ENCODE assay signal across 31 cellular contexts in genomic region chr19:55689366-55690108, GRCh38. TPM values are rescaled to one million over a fixed set of nuclear protein-coding genes. Genes with fewer than 3 reads are reported as not detected.
DNase-seq lines count a peak whose midpoint lies in the region; ATAC-seq, FAIRE-seq and TF ChIP-seq lines count a peak whose summit lies in the region.
"Had no signal": no experiment of that assay in that cellular context is flagged by ENCODE, and none has a peak within 500 bp of the region (broad histone marks: within the 10 kb centered on the region; RNA-seq: fewer than 3 reads in every experiment).

No MANE protein-coding gene starts in this region.

- intact Hi-C loops in K562 (cut with micrococcal nuclease), result no loop called here
- intact Hi-C loops in mucosa of descending colon (cut with DNase I, micrococcal nuclease), result no loop called here
- intact Hi-C loops in testis (cut with DNase I; ENCODE audit: low total_unique reads), result no loop called here

- H3K9ac ChIP-seq in K562 (ENCODE audit: insufficient read depth in 1 of 2, low read depth in 2 of 2, low read length in 2 of 2), result peak overlapping the region in 1 of 2 experiments; percentile 45; a peak in 1 of 4 replicates

- FAIRE-seq in K562 (lab: Jason Lieb, UNC), result no peak
- FAIRE-seq: kidney had no signal

- no peak overlapping the region for H2AFZ ChIP-seq in K562 (ENCODE audit: low read depth, low read length)

- peaks cover 32% of the 10 kb centered on the region for H4K20me1 ChIP-seq in K562 (replicated peaks; ENCODE audit: control insufficient read depth, insufficient read depth, low read length)

- H3K27ac ChIP-seq in K562 (ENCODE audit: extremely low read depth, low read depth, low read length) (no peak overlapping the region), testis (peak overlapping the region; percentile 10 to 56)
- H3K27ac ChIP-seq: adrenal gland, brain microvascular endothelial cell, epithelial cell of prostate, VCaP had no signal

- H3K4me2 ChIP-seq in K562 (ENCODE audit: insufficient read depth, low read length), result no peak overlapping the region

- no peaks in the 10 kb centered on the region for H3K27me3 ChIP-seq in K562 (ENCODE audit: control insufficient read depth in 2 of 2, insufficient read depth in 2 of 2, low read length in 2 of 2)
- no peaks in the 10 kb centered on the region for H3K27me3 ChIP-seq in testis
- H3K27me3 ChIP-seq in MG63, result no peaks in the 10 kb centered on the region
- H3K27me3 ChIP-seq: adrenal gland, brain microvascular endothelial cell had no signal

- no peak for TF ChIP-seq RAD21 in K562 (CRISPR knock-in tag; conservative IDR thresholded peaks at IDR 0.05 in 1 of 2, IDR thresholded peaks at IDR 0.05 in 1 of 2)

- TF ChIP-seq CTCF in K562 (IDR thresholded peaks at IDR 0.05 in 2 of 3, conservative IDR thresholded peaks at IDR 0.05 in 1 of 3; ENCODE audit: insufficient read depth in 2 of 3, low read depth in 1 of 3, low read length in 3 of 3) (no peak), mucosa of descending colon (IDR thresholded peaks at IDR 0.05) (no peak), testis (IDR thresholded peaks at IDR 0.05) (no peak)

- CTCF ChIA-PET in K562 (lab: Yijun Ruan, JAX; ENCODE audit: low intra/inter-chr PET ratio), result no interaction called here

- peak; percentile 59 for DNase-seq in activated effector memory CD4-positive, alpha-beta T cell treated with anti-CD3 and anti-CD28 coated beads, Interleukin-2, amount 50 U/mL, for 16 hours
- no peak for DNase-seq in activated effector memory CD4-positive, alpha-beta T cell treated with Interleukin-2 at 50 U/mL for 16 hours
- DNase-seq in K562 (ENCODE audit: extremely low read depth in 1 of 4, low spot score in 3 of 4), result no peak
- peak in 2 of 3 donors; percentile 51 to 53 for DNase-seq in mucosa of descending colon
- no peak for DNase-seq in testis
- no peak for DNase-seq in MG63
- DNase-seq: activated CD4-positive, alpha-beta T cell treated with anti-CD3 and anti-CD28 coated beads for 4 hours; activated naive CD4-positive, alpha-beta T cell; activated T-cell treated with anti-CD3 and anti-CD28 coated beads for 4 hours; brain microvascular endothelial cell; CD8-positive, alpha-beta T cell; DMS 273 treated with DMSO at 0.1 percent for 48 hours; effector CD8-positive, alpha-beta T cell; IMR-90; mesenchymal stem cell; NCI-H1092 treated with DMSO at 0.1 percent for 48 hours; NCI-H524 treated with DMSO at 0.1 percent for 48 hours; NK-92 treated with Interleukin-12 subunit alpha and Interleukin-12 subunit beta, amount 100 ng/mL, for 24 hours; PC-3; SHP77 treated with DMSO at 0.1 percent for 48 hours had no signal

- H3K79me2 ChIP-seq in K562 (ENCODE audit: control insufficient read depth, insufficient read depth, low read length), result peaks cover 9% of the 10 kb centered on the region; the same call in 2 of the 3 replicates

- ATAC-seq in K562 (no peak), mucosa of descending colon (no peak), GM21737 (IDR thresholded peaks at IDR 0.05; ENCODE audit: unreplicated experiment) (no peak), GM21528 (IDR thresholded peaks at IDR 0.05; ENCODE audit: low FRiP score, unreplicated experiment) (no peak)
- ATAC-seq: CD8-positive, alpha-beta T cell had no signal

- H3K4me3 ChIP-seq in K562 (no peak overlapping the region), mucosa of descending colon (no peak overlapping the region), testis (no peak overlapping the region), MG63 (no peak overlapping the region)
- H3K4me3 ChIP-seq: adrenal gland, HAP-1 had no signal

- H3K4me1 ChIP-seq in K562 (replicated peaks in 1 of 2; ENCODE audit: control insufficient read depth in 2 of 2, insufficient read depth in 2 of 2, low read length in 2 of 2) (peaks cover 0 to 59% of the 10 kb centered on the region in 2 experiments; a peak in 3 of 5 replicates), mucosa of descending colon (ENCODE audit: low read depth) (peaks cover 50% of the 10 kb centered on the region), testis (peaks cover 27% of the 10 kb centered on the region)
- H3K4me1 ChIP-seq: HAP-1 had no signal

- peaks cover 90% of the 10 kb centered on the region; the same call in 2 of the 3 replicates for H3K36me3 ChIP-seq in K562 (ENCODE audit: control insufficient read depth, insufficient read depth, low read length)
- no peaks in the 10 kb centered on the region for H3K36me3 ChIP-seq in mucosa of descending colon (ENCODE audit: low read depth)
- H3K36me3 ChIP-seq in testis (ENCODE audit: low read depth, missing control alignments), result no peaks in the 10 kb centered on the region
- peaks cover 56% of the 10 kb centered on the region for H3K36me3 ChIP-seq in MG63

- WGBS in K562 (ENCODE audit: insufficient coverage, low coverage, missing lambda C conversion rate), result 93% methylated on average over 15 of the region's 35 CpGs
- WGBS in testis, 2 donors, result 84 to 85% methylated on average over 32 to 35 of the region's 35 CpGs

- no peaks in the 10 kb centered on the region for H3K9me1 ChIP-seq in K562 (ENCODE audit: control insufficient read depth, insufficient read depth, low read length)

- TF ChIP-seq EP300 in K562 (IDR thresholded peaks at IDR 0.05; ENCODE audit: low read length), result no peak

- in situ Hi-C loops in K562 (cut with MboI), result no loop called here

- TF ChIP-seq POLR2A in K562 (conservative IDR thresholded peaks at IDR 0.05) (no peak), testis (IDR thresholded peaks at IDR 0.05) (no peak)

- H3K9me3 ChIP-seq in K562 (replicated peaks; ENCODE audit: control insufficient read depth, insufficient read depth, low read depth, low read length), result no peaks in the 10 kb centered on the region
- H3K9me3 ChIP-seq in mucosa of descending colon, result no peaks in the 10 kb centered on the region
- no peaks in the 10 kb centered on the region for H3K9me3 ChIP-seq in testis
- no peaks in the 10 kb centered on the region for H3K9me3 ChIP-seq in MG63
- H3K9me3 ChIP-seq: adrenal gland, HAP-1 had no signal

- no TSS peak for BruUV-seq in K562 (replicated peaks; lab: Mats Ljungman, UMichigan)

- POLR2A ChIA-PET in K562 (lab: Yijun Ruan, JAX), result interaction anchor here (0.6 kb wide), 1 partner anchor 33 kb away, joined by 3 read pairs; no protein-coding TSS in a partner anchor

RNA-seq across cellular contexts. Expression of gene EPN1, which starts 14.5 kb away (rescaled TPM):
- 32.5 and 96.7 TPM in 2 replicates for total RNA-seq in K562 (2011; cell fraction: chromatin; rRNA removed; ENCODE audit: low replicate concordance)
- total RNA-seq in K562 (2011; cell fraction: nucleolus; rRNA removed), result 37.1 and 45.4 TPM in 2 replicates
- total RNA-seq in K562 (2011; cell fraction: nucleoplasm; rRNA removed), result 46.5 and 48.0 TPM in 2 replicates
- total RNA-seq in K562 (2014; rRNA removed) (25.4 and 33.8 TPM in 2 replicates), K562 (2014; rRNA removed; fragmentation: Illumina TruSeq; extraction: Trizol) (5.1 and 6.4 TPM in 2 replicates), K562 (2015; rRNA removed; fragmentation: Illumina TruSeq; extraction: Trizol) (12.7 and 14.6 TPM in 2 replicates), K562 (2021) (138 and 142 TPM in 2 replicates), mucosa of descending colon (100 to 1,000 TPM; 156 to 251 (median 192) TPM), testis (100 to 1,000 TPM; 176 to 303 TPM)
- polyA plus RNA-seq in K562 (2011; rRNA removed) (11.3 and 22.8 TPM in 2 replicates), K562 (2014; fragmentation: Illumina TruSeq; extraction: Trizol) (14.9 and 33.1 TPM in 2 replicates), K562 (2014; fragmentation: Nextera tagmentation; extraction: Ambion mirVana) (under 1 TPM; 0.08 to 0.15 TPM), K562 (2014; rRNA removed) (44.7 and 47.2 TPM in 2 replicates), testis (ENCODE audit: insufficient read depth, low read depth, low replicate concordance) (134 TPM)
- 17.5 and 44.0 TPM in 2 replicates for polyA plus RNA-seq in K562 (2011; cell fraction: cytosol; rRNA removed)
- 19.3 and 25.8 TPM in 2 replicates for polyA plus RNA-seq in K562 (2011; cell fraction: nucleus; rRNA removed)
- 56.6 and 92.1 TPM in 2 replicates for polyA plus RNA-seq in K562 (2012)
- polyA minus RNA-seq in K562 (2011; rRNA and poly(A)+ RNA removed), result 17.8 and 24.4 TPM in 2 replicates
- polyA minus RNA-seq in K562 (2011; cell fraction: cytosol; rRNA and poly(A)+ RNA removed), result 57.1 and 83.4 TPM in 2 replicates
- 8.9 and 16.7 TPM in 2 replicates for polyA minus RNA-seq in K562 (2011; cell fraction: nucleus; rRNA and poly(A)+ RNA removed)
- 57.1 and 158 TPM in 2 replicates for total RNA-seq in MG63 (2014; rRNA removed; shearing (Covaris generic); ENCODE audit: low replicate concordance)

RNA-seq across cellular contexts. Expression of gene U2AF2, which starts 34.7 kb away (rescaled TPM):
- 193 and 483 TPM in 2 replicates for total RNA-seq in K562 (2011; cell fraction: chromatin; rRNA removed; ENCODE audit: low replicate concordance)
- total RNA-seq in K562 (2011; cell fraction: nucleolus; rRNA removed), result 266 and 305 TPM in 2 replicates
- total RNA-seq in K562 (2011; cell fraction: nucleoplasm; rRNA removed), result 221 and 225 TPM in 2 replicates
- total RNA-seq in K562 (2014; rRNA removed) (279 and 332 TPM in 2 replicates), K562 (2014; rRNA removed; fragmentation: Illumina TruSeq; extraction: Trizol) (36.8 and 58.9 TPM in 2 replicates), K562 (2015; rRNA removed; fragmentation: Illumina TruSeq; extraction: Trizol) (157 and 162 TPM in 2 replicates), K562 (2021) (304 and 321 TPM in 2 replicates), mucosa of descending colon (100 to 1,000 TPM; 162 to 194 (median 163) TPM), testis (100 to 1,000 TPM; 264 to 281 TPM)
- polyA plus RNA-seq in K562 (2011; rRNA removed) (144 and 156 TPM in 2 replicates), K562 (2014; fragmentation: Illumina TruSeq; extraction: Trizol) (169 and 224 TPM in 2 replicates), K562 (2014; fragmentation: Nextera tagmentation; extraction: Ambion mirVana) (1 to 10 TPM; 3.0 to 4.4 TPM), K562 (2014; rRNA removed) (277 and 331 TPM in 2 replicates), testis (ENCODE audit: insufficient read depth, low read depth, low replicate concordance) (163 TPM)
- polyA plus RNA-seq in K562 (2011; cell fraction: cytosol; rRNA removed), result 175 and 315 TPM in 2 replicates
- polyA plus RNA-seq in K562 (2011; cell fraction: nucleus; rRNA removed), result 395 and 527 TPM in 2 replicates
- 223 and 263 TPM in 2 replicates for polyA plus RNA-seq in K562 (2012)
- 42.9 and 75.8 TPM in 2 replicates for polyA minus RNA-seq in K562 (2011; rRNA and poly(A)+ RNA removed)
- 113 and 128 TPM in 2 replicates for polyA minus RNA-seq in K562 (2011; cell fraction: cytosol; rRNA and poly(A)+ RNA removed)
- polyA minus RNA-seq in K562 (2011; cell fraction: nucleus; rRNA and poly(A)+ RNA removed), result 91.7 and 99.0 TPM in 2 replicates
- 128 and 226 TPM in 2 replicates for total RNA-seq in MG63 (2014; rRNA removed; shearing (Covaris generic); ENCODE audit: low replicate concordance)

RNA-seq across cellular contexts. Expression of gene CCDC106, which starts 41.5 kb away (rescaled TPM):
- total RNA-seq in K562 (2011; cell fraction: chromatin; rRNA removed; ENCODE audit: low replicate concordance), result 5.5 and 16.0 TPM in 2 replicates
- 17.5 and 18.3 TPM in 2 replicates for total RNA-seq in K562 (2011; cell fraction: nucleolus; rRNA removed)
- total RNA-seq in K562 (2011; cell fraction: nucleoplasm; rRNA removed), result 8.7 and 12.1 TPM in 2 replicates
- total RNA-seq in K562 (2014; rRNA removed), result 17.8 and 21.9 TPM in 2 replicates
- 4.2 and 7.0 TPM in 2 replicates for total RNA-seq in K562 (2014; rRNA removed; fragmentation: Illumina TruSeq; extraction: Trizol)
- 12.2 and 14.3 TPM in 2 replicates for total RNA-seq in K562 (2015; rRNA removed; fragmentation: Illumina TruSeq; extraction: Trizol)
- 27.5 and 28.2 TPM in 2 replicates for total RNA-seq in K562 (2021)
- 7.6 and 11.2 TPM in 2 replicates for polyA plus RNA-seq in K562 (2011; rRNA removed)
- polyA plus RNA-seq in K562 (2011; cell fraction: cytosol; rRNA removed), result 11.0 and 22.8 TPM in 2 replicates
- polyA plus RNA-seq in K562 (2011; cell fraction: nucleus; rRNA removed), result 16.4 and 27.9 TPM in 2 replicates
- 22.8 and 23.5 TPM in 2 replicates for polyA plus RNA-seq in K562 (2012)
- 19.1 and 21.9 TPM in 2 replicates for polyA plus RNA-seq in K562 (2014; fragmentation: Illumina TruSeq; extraction: Trizol)
- under 1 TPM in 1 of 2 experiments, not detected in 1; 0.10 TPM for polyA plus RNA-seq in K562 (2014; fragmentation: Nextera tagmentation; extraction: Ambion mirVana)
- polyA plus RNA-seq in K562 (2014; rRNA removed), result 24.1 and 25.9 TPM in 2 replicates
- 1.8 and 1.9 TPM in 2 replicates for polyA minus RNA-seq in K562 (2011; rRNA and poly(A)+ RNA removed)
- 7.2 and 12.6 TPM in 2 replicates for polyA minus RNA-seq in K562 (2011; cell fraction: cytosol; rRNA and poly(A)+ RNA removed)
- 5.3 and 6.4 TPM in 2 replicates for polyA minus RNA-seq in K562 (2011; cell fraction: nucleus; rRNA and poly(A)+ RNA removed)
- 10 to 100 TPM in 1 of 3 donors, 1 to 10 TPM in 2; 5.5 to 14.8 (median 6.3) TPM for total RNA-seq in mucosa of descending colon
- total RNA-seq in testis, result 10 to 100 TPM; 57.0 to 84.9 TPM
- polyA plus RNA-seq in testis (ENCODE audit: insufficient read depth, low read depth, low replicate concordance), result 34.5 TPM
- 1.3 and 4.8 TPM in 2 replicates for total RNA-seq in MG63 (2014; rRNA removed; shearing (Covaris generic); ENCODE audit: low replicate concordance)

RNA-seq across cellular contexts. Expression of gene ZNF581, which starts 46.1 kb away (rescaled TPM):
- total RNA-seq in K562 (2011; cell fraction: chromatin; rRNA removed; ENCODE audit: low replicate concordance), result 8.2 and 21.8 TPM in 2 replicates
- total RNA-seq in K562 (2011; cell fraction: nucleolus; rRNA removed), result 20.3 and 21.3 TPM in 2 replicates
- total RNA-seq in K562 (2011; cell fraction: nucleoplasm; rRNA removed), result 16.7 and 16.8 TPM in 2 replicates
- 18.6 and 26.4 TPM in 2 replicates for total RNA-seq in K562 (2014; rRNA removed)
- 7.3 and 8.5 TPM in 2 replicates for total RNA-seq in K562 (2014; rRNA removed; fragmentation: Illumina TruSeq; extraction: Trizol)
- total RNA-seq in K562 (2015; rRNA removed; fragmentation: Illumina TruSeq; extraction: Trizol), result 8.6 and 11.0 TPM in 2 replicates
- 35.7 and 39.4 TPM in 2 replicates for total RNA-seq in K562 (2021)
- polyA plus RNA-seq in K562 (2011; rRNA removed), result 15.4 and 26.0 TPM in 2 replicates
- 30.9 and 47.7 TPM in 2 replicates for polyA plus RNA-seq in K562 (2011; cell fraction: cytosol; rRNA removed)
- polyA plus RNA-seq in K562 (2011; cell fraction: nucleus; rRNA removed), result 24.0 and 27.6 TPM in 2 replicates
- 19.0 and 47.4 TPM in 2 replicates for polyA plus RNA-seq in K562 (2012)
- 15.7 and 23.2 TPM in 2 replicates for polyA plus RNA-seq in K562 (2014; fragmentation: Illumina TruSeq; extraction: Trizol)
- 1 to 10 TPM; 2.4 to 5.8 TPM for polyA plus RNA-seq in K562 (2014; fragmentation: Nextera tagmentation; extraction: Ambion mirVana)
- polyA plus RNA-seq in K562 (2014; rRNA removed), result 23.2 and 24.0 TPM in 2 replicates
- 11.6 and 13.6 TPM in 2 replicates for polyA minus RNA-seq in K562 (2011; rRNA and poly(A)+ RNA removed)
- polyA minus RNA-seq in K562 (2011; cell fraction: cytosol; rRNA and poly(A)+ RNA removed), result 15.3 and 31.1 TPM in 2 replicates
- 4.4 and 6.6 TPM in 2 replicates for polyA minus RNA-seq in K562 (2011; cell fraction: nucleus; rRNA and poly(A)+ RNA removed)
- 10 to 100 TPM; 15.2 to 22.5 (median 20.1) TPM for total RNA-seq in mucosa of descending colon
- total RNA-seq in testis, result 10 to 100 TPM; 17.3 to 31.2 TPM
- polyA plus RNA-seq in testis (ENCODE audit: insufficient read depth, low read depth, low replicate concordance), result 18.4 TPM
- 8.7 and 17.5 TPM in 2 replicates for total RNA-seq in MG63 (2014; rRNA removed; shearing (Covaris generic); ENCODE audit: low replicate concordance)

RNA-seq across cellular contexts. Expression of gene NLRP9, which starts 48.7 kb away (rescaled TPM):
- not detected in 2 replicates for total RNA-seq in K562 (2011; cell fraction: chromatin; rRNA removed; ENCODE audit: low replicate concordance)
- not detected in 2 replicates for total RNA-seq in K562 (2011; cell fraction: nucleolus; rRNA removed)
- not detected in 2 replicates for total RNA-seq in K562 (2011; cell fraction: nucleoplasm; rRNA removed)
- total RNA-seq in K562 (2014; rRNA removed), result not detected in 2 replicates
- not detected in 2 replicates for total RNA-seq in K562 (2014; rRNA removed; fragmentation: Illumina TruSeq; extraction: Trizol)
- not detected in 2 replicates for total RNA-seq in K562 (2015; rRNA removed; fragmentation: Illumina TruSeq; extraction: Trizol)
- not detected in 2 replicates for total RNA-seq in K562 (2021)
- polyA plus RNA-seq in K562 (2011; rRNA removed), result not detected in 2 replicates
- not detected in 2 replicates for polyA plus RNA-seq in K562 (2011; cell fraction: cytosol; rRNA removed)
- not detected in 2 replicates for polyA plus RNA-seq in K562 (2011; cell fraction: nucleus; rRNA removed)
- not detected in 2 replicates for polyA plus RNA-seq in K562 (2012)
- polyA plus RNA-seq in K562 (2014; fragmentation: Illumina TruSeq; extraction: Trizol), result not detected in 2 replicates
- polyA plus RNA-seq in K562 (2014; fragmentation: Nextera tagmentation; extraction: Ambion mirVana), result not detected
- polyA plus RNA-seq in K562 (2014; rRNA removed), result not detected in 2 replicates
- polyA minus RNA-seq in K562 (2011; rRNA and poly(A)+ RNA removed), result not detected in 2 replicates
- not detected in 2 replicates for polyA minus RNA-seq in K562 (2011; cell fraction: cytosol; rRNA and poly(A)+ RNA removed)
- polyA minus RNA-seq in K562 (2011; cell fraction: nucleus; rRNA and poly(A)+ RNA removed), result not detected in 2 replicates
- not detected for total RNA-seq in mucosa of descending colon
- under 1 TPM; 0.39 to 0.68 TPM for total RNA-seq in testis
- polyA plus RNA-seq in testis (ENCODE audit: insufficient read depth, low read depth, low replicate concordance), result 0.11 TPM
- total RNA-seq in MG63 (2014; rRNA removed; shearing (Covaris generic); ENCODE audit: low replicate concordance), result not detected in 2 replicates
- total RNA-seq: A172; adrenal gland; CD8-positive, alpha-beta T cell; IMR-90; omental fat pad; PC-3; subcutaneous adipose tissue; ureter had no signal
- polyA plus RNA-seq: adrenal gland, IMR-90 had no signal

Comparison
In these comparisons a context has a peak if more than half of its experiments do, and no peak if none do; other contexts are left out.
1. DNase-seq: peak in activated effector memory CD4-positive, alpha-beta T cell treated with anti-CD3 and anti-CD28 coated beads, Interleukin-2, amount 50 U/mL, for 16 hours (single experiment) and mucosa of descending colon (2 of 3); none in activated effector memory CD4-positive, alpha-beta T cell treated with Interleukin-2 at 50 U/mL for 16 hours (single experiment), K562 (0 of 4), testis (single experiment) and MG63 (single experiment).